In the genomic region with DNA sequence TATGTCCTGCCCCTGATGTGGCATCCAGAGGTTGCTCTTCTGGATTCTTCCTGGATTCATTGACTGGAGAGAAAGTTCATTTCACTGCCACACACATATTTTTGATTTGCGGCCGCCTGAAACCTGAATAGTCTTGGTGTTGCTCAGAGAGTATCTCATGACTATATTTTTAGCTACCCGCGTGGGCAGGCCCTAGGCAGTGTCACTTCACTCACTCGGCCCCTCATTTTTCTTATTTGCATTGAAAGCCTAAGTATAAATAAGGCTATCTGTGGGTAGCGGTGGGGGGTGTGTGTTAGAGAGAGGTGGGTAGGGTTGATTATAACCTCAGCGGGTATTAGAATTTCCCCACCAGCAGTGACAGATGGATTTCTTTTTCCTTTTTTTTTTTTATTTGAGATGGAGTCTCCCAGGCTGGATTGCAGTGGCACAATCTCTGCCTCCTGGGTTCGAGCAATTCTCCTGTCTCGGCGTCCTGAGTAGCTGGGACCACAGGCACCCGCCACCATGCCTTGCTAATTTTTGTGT, we compare ENCODE assay signal across 11 cellular contexts.
DNase-seq lines count a peak whose midpoint lies in the region; ATAC-seq, FAIRE-seq and TF ChIP-seq lines count a peak whose summit lies in the region.
"Had no signal": no experiment of that assay in that cellular context is flagged by ENCODE, and none has a peak within 500 bp of the region (broad histone marks: within the 10 kb centered on the region; RNA-seq: fewer than 3 reads in every experiment).

No MANE protein-coding gene starts in this region.

- H3K4me1 Mint-ChIP-seq in activated CD4-positive, alpha-beta T cell treated with anti-CD3 and anti-CD28 coated beads, Interleukin-2, amount 10 ng/mL, durations not matched to agents 24 days and 14 days: peaks cover 30% of the 10 kb centered on the region

- TF ChIP-seq RAD21 in HepG2 (CRISPR knock-in tag; IDR thresholded peaks at IDR 0.05): no peak

- peaks cover 42% of the 10 kb centered on the region for H3K4me1 ChIP-seq in HepG2 (ENCODE audit: insufficient read depth, low read length)

- TF ChIP-seq CTCF in HepG2 (CRISPR knock-in tag; IDR thresholded peaks at IDR 0.05): no peak

- no TSS peak for BruUV-seq in HepG2 (replicated peaks; lab: Mats Ljungman, UMichigan)

- H3K79me2 ChIP-seq in HepG2 (ENCODE audit: insufficient read depth, low read length): peaks cover 35% of the 10 kb centered on the region

- H3K9me3 ChIP-seq in HepG2 (ENCODE audit: low read length): no peaks in the 10 kb centered on the region

- TF ChIP-seq POLR2A in HepG2 (IDR thresholded peaks at IDR 0.05; ENCODE audit: insufficient read depth in 1 of 2, low read depth in 2 of 2, low read length in 2 of 2): no peak

- H4K20me1 ChIP-seq in HepG2 (ENCODE audit: insufficient read depth, low read length): peaks cover 20% of the 10 kb centered on the region

- intact Hi-C loops in Right ventricle myocardium superior (cut with DNase I): no loop called here
- intact Hi-C loops in HepG2 (cut with micrococcal nuclease; ENCODE audit: unreplicated experiment): no loop called here
- intact Hi-C loops in activated CD4-positive, alpha-beta T cell treated with anti-CD3 and anti-CD28 coated beads, Interleukin-2, amount 10 ng/mL, durations not matched to agents 24 days and 14 days (cut with micrococcal nuclease): no loop called here

- CTCF ChIA-PET in HEK293T (lab: Yijun Ruan, JAX) (interaction anchor here (1.0 to 1.1 kb wide), 2 partner anchors 10 to 110 kb away, joined by 3 read pairs; no protein-coding TSS in a partner anchor), HepG2 (lab: Yijun Ruan, JAX; ENCODE audit: low intra/inter-chr PET ratio, low total read pairs) (no interaction called here)

- H3K4me2 ChIP-seq in HepG2 (ENCODE audit: low read depth, low read length): no peak overlapping the region

- peak; percentile 36 for DNase-seq in EH (ENCODE audit: low read depth)
- DNase-seq in Right ventricle myocardium superior: no peak
- DNase-seq in HEK293T (ENCODE audit: extremely low spot score): no peak
- no peak for DNase-seq in HepG2 (ENCODE audit: low spot score)
- DNase-seq in dedifferentiated amniotic fluid mesenchymal stem cell (ENCODE audit: extremely low spot score): no peak
- no peak for DNase-seq in activated CD4-positive, alpha-beta T cell treated with anti-CD3 and anti-CD28 coated beads, Interleukin-2, amount 10 ng/mL, durations not matched to agents 24 days and 14 days
- DNase-seq: NCI-H1417 treated with DMSO at 0.1 percent for 48 hours had no signal

- POLR2A ChIA-PET in HEK293T (lab: Yijun Ruan, JAX): no interaction called here
- POLR2A ChIA-PET in HepG2 (lab: Yijun Ruan, JAX): no interaction called here

- no peak overlapping the region for H2AFZ ChIP-seq in HepG2 (ENCODE audit: low read length)

- WGBS in HepG2 (ENCODE audit: low lambda C conversion rate): 97% methylated on average over 11 of the region's 11 CpGs

- no peak for FAIRE-seq in HepG2 (lab: Jason Lieb, UNC)
- FAIRE-seq: H1 had no signal

- TF ChIP-seq EP300 in HepG2 (IDR thresholded peaks at IDR 0.05; ENCODE audit: low read depth in 2 of 2, low read length in 2 of 2): no peak
- no peak for TF ChIP-seq EP300 in HepG2 (CRISPR knock-in tag; IDR thresholded peaks at IDR 0.05; ENCODE audit: borderline replicate concordance)

- H3K4me3 Mint-ChIP-seq in activated CD4-positive, alpha-beta T cell treated with anti-CD3 and anti-CD28 coated beads, Interleukin-2, amount 10 ng/mL, durations not matched to agents 24 days and 14 days: no peak overlapping the region
- H3K4me3 Mint-ChIP-seq: activated naive CD4-positive, alpha-beta T cell treated with anti-CD3 and anti-CD28 coated beads, Interleukin-2, amount 50 U/mL, for 24 hours had no signal

- H3K27ac Mint-ChIP-seq in activated CD4-positive, alpha-beta T cell treated with anti-CD3 and anti-CD28 coated beads, Interleukin-2, amount 10 ng/mL, durations not matched to agents 24 days and 14 days: no peak overlapping the region

- peak; percentile 38 for ATAC-seq in GM19467 (IDR thresholded peaks at IDR 0.05; ENCODE audit: unreplicated experiment)
- ATAC-seq in HG03060 (IDR thresholded peaks at IDR 0.05; ENCODE audit: low read depth, unreplicated experiment): peak; percentile 28
- peak; percentile 78 for ATAC-seq in Right ventricle myocardium superior (ENCODE audit: poor library complexity)
- ATAC-seq in HepG2: no peak

- H3K27me3 ChIP-seq in HepG2 (ENCODE audit: control insufficient read depth in 1 of 2, insufficient read depth in 2 of 2, low read length in 2 of 2): no peaks in the 10 kb centered on the region

- no peak overlapping the region for H3K27ac ChIP-seq in HepG2 (ENCODE audit: extremely low read length, insufficient read depth, low read length)

- H3K9me3 Mint-ChIP-seq in activated CD4-positive, alpha-beta T cell treated with anti-CD3 and anti-CD28 coated beads, Interleukin-2, amount 10 ng/mL, durations not matched to agents 24 days and 14 days: no peaks in the 10 kb centered on the region
- H3K9me3 Mint-ChIP-seq: activated naive CD4-positive, alpha-beta T cell treated with anti-CD3 and anti-CD28 coated beads, Interleukin-2, amount 50 U/mL, for 24 hours had no signal

- no peak overlapping the region for H3K9ac ChIP-seq in HepG2 (ENCODE audit: insufficient read depth, low read depth, low read length)

- no peaks in the 10 kb centered on the region for H3K27me3 Mint-ChIP-seq in activated CD4-positive, alpha-beta T cell treated with anti-CD3 and anti-CD28 coated beads, Interleukin-2, amount 10 ng/mL, durations not matched to agents 24 days and 14 days
- H3K27me3 Mint-ChIP-seq: activated naive CD4-positive, alpha-beta T cell treated with anti-CD3 and anti-CD28 coated beads, Interleukin-2, amount 50 U/mL, for 24 hours had no signal

- H3K36me3 ChIP-seq in HepG2 (replicated peaks in 1 of 2; ENCODE audit: control insufficient read depth in 1 of 2, insufficient read depth in 2 of 2, low read length in 2 of 2): no peaks in the 10 kb centered on the region

- H3K4me3 ChIP-seq in HepG2 (replicated peaks in 1 of 3; ENCODE audit: insufficient read depth in 1 of 3, low read depth in 2 of 3, low read length in 3 of 3): no peak overlapping the region

- in situ Hi-C loops in HepG2 (cut with HindIII; ENCODE audit: extremely low pct_ligation_motif_present, low pct_unique_long_range_greater_than_20kb): no loop called here

- H3K36me3 Mint-ChIP-seq in activated CD4-positive, alpha-beta T cell treated with anti-CD3 and anti-CD28 coated beads, Interleukin-2, amount 10 ng/mL, durations not matched to agents 24 days and 14 days (ENCODE audit: low read depth): peaks cover 18% of the 10 kb centered on the region

TF ChIP-seq in HEK293T, 16 proteins besides CTCF, POLR2A, EP300 and RAD21:
- TF ChIP-seq HDGF (IDR thresholded peaks at IDR 0.05; ENCODE audit: borderline replicate concordance) (no peak), SUZ12 (IDR thresholded peaks at IDR 0.05) (no peak), LEF1 (IDR thresholded peaks at IDR 0.05; ENCODE audit: borderline replicate concordance) (no peak), CTBP1 (IDR thresholded peaks at IDR 0.05; ENCODE audit: borderline replicate concordance) (no peak), FOXA1 (IDR thresholded peaks at IDR 0.05) (no peak), SP1 (IDR thresholded peaks at IDR 0.05) (no peak), ELF4 (IDR thresholded peaks at IDR 0.05) (no peak), FOXM1 (IDR thresholded peaks at IDR 0.05; ENCODE audit: borderline replicate concordance) (no peak), ARNT (IDR thresholded peaks at IDR 0.05) (no peak), NFRKB (IDR thresholded peaks at IDR 0.05) (no peak), ZNF384 (IDR thresholded peaks at IDR 0.05) (no peak), BHLHE40 (IDR thresholded peaks at IDR 0.05; ENCODE audit: borderline replicate concordance) (no peak), L3MBTL2 (conservative IDR thresholded peaks at IDR 0.05) (no peak)
- TF ChIP-seq, protein P1, sequence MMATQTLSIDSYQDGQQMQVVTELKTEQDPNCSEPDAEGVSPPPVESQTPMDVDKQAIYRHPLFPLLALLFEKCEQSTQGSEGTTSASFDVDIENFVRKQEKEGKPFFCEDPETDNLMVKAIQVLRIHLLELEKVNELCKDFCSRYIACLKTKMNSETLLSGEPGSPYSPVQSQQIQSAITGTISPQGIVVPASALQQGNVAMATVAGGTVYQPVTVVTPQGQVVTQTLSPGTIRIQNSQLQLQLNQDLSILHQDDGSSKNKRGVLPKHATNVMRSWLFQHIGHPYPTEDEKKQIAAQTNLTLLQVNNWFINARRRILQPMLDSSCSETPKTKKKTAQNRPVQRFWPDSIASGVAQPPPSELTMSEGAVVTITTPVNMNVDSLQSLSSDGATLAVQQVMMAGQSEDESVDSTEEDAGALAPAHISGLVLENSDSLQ (IDR thresholded peaks at IDR 0.05): no peak; the same call in 1 of the 2 replicates

TF ChIP-seq in HepG2, 621 proteins besides CTCF, POLR2A, EP300 and RAD21:
- TF ChIP-seq, protein P2, sequence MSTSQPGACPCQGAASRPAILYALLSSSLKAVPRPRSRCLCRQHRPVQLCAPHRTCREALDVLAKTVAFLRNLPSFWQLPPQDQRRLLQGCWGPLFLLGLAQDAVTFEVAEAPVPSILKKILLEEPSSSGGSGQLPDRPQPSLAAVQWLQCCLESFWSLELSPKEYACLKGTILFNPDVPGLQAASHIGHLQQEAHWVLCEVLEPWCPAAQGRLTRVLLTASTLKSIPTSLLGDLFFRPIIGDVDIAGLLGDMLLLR (CRISPR knock-in tag; IDR thresholded peaks at IDR 0.05): no peak
- TF ChIP-seq ZNF136 (CRISPR knock-in tag; IDR thresholded peaks at IDR 0.05; ENCODE audit: low read depth) (no peak), KDM5B (CRISPR knock-in tag; IDR thresholded peaks at IDR 0.05; ENCODE audit: borderline replicate concordance) (no peak)
